In the genomic region with DNA sequence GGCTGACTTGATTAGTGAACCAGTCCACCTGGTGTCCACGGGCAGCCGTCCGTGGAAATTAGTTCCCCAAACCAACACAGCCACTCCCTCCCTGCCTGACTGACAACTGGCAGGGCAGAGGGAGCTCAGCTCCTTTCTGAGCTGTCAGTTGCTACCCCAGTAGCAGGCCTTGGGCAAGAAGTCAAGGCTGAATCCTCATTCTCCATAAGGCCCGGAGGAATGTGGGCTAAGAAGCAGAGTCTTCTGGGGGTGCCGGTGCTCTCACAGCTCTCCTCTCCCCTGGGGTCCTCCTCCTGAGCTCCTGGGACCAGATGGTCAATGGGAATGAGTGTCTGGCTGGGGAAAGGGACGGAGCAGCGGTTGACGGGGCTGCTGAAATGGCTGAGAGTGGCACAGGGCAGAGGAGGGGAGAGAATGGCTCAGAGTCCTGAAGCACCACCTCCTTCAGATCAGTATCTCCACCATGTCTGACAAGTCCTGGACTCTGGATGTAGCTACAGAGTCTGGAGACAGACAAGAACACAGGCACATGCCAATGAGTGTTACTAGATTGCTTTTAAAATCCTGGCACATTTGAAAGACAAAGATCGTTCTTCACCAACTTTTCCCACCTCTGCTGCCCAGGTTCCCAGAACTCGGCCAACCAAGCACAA, we compare ENCODE assay signal across 11 cellular contexts. TPM values are rescaled to one million over a fixed set of nuclear protein-coding genes. Genes with fewer than 3 reads are reported as not detected.
DNase-seq lines count a peak whose midpoint lies in the region; ATAC-seq and TF ChIP-seq lines count a peak whose summit lies in the region.
"Had no signal": no experiment of that assay in that cellular context is flagged by ENCODE, and none has a peak within 500 bp of the region (broad histone marks: within the 10 kb centered on the region; RNA-seq: fewer than 3 reads in every experiment).

No MANE protein-coding gene starts in this region.

- no peaks in the 10 kb centered on the region for H3K27me3 ChIP-seq in NT2/D1 (ENCODE audit: insufficient read depth, insufficient read length)
- no peaks in the 10 kb centered on the region for H3K27me3 ChIP-seq in testis

- no peaks in the 10 kb centered on the region for H3K9me3 Mint-ChIP-seq in mesothelial cell of epicardium
- no peaks in the 10 kb centered on the region for H3K9me3 Mint-ChIP-seq in T-helper 2 cell treated with Interferon-gamma antibody and Interleukin-4, amounts not matched to agents 5 μg/mL and 100 μg/mL, for 36 hours
- H3K9me3 Mint-ChIP-seq: T-helper 1 cell treated with Interleukin-12 subunit alpha and Interleukin-12 subunit beta and Interleukin-4 antibody, amounts not matched to agents 30 μg/mL and 1 μg/mL, for 36 hours had no signal

- peaks cover 46% of the 10 kb centered on the region for H3K36me3 Mint-ChIP-seq in mesothelial cell of epicardium
- H3K36me3 Mint-ChIP-seq in T-helper 2 cell treated with Interferon-gamma antibody and Interleukin-4, amounts not matched to agents 5 μg/mL and 100 μg/mL, for 36 hours (ENCODE audit: low read depth), result no peaks in the 10 kb centered on the region

- H3K36me3 ChIP-seq in NT2/D1 (ENCODE audit: insufficient read depth, insufficient read length, low read length) (peaks cover 95% of the 10 kb centered on the region), testis (ENCODE audit: low read depth, missing control alignments) (no peaks in the 10 kb centered on the region)

- peak overlapping the region; percentile 99 for H3K27ac Mint-ChIP-seq in mesothelial cell of epicardium
- no peak overlapping the region for H3K27ac Mint-ChIP-seq in T-helper 2 cell treated with Interferon-gamma antibody and Interleukin-4, amounts not matched to agents 5 μg/mL and 100 μg/mL, for 36 hours
- H3K27ac Mint-ChIP-seq: T-helper 1 cell treated with Interleukin-12 subunit alpha and Interleukin-12 subunit beta and Interleukin-4 antibody, amounts not matched to agents 30 μg/mL and 1 μg/mL, for 36 hours had no signal

- intact Hi-C loops in testis (cut with DNase I; ENCODE audit: low total_unique reads), result loop anchor here (5.0 kb wide), 1 partner anchor 45 kb away; no protein-coding TSS in a partner anchor

- H3K9me3 ChIP-seq in NT2/D1 (ENCODE audit: insufficient read depth, low read length) (no peaks in the 10 kb centered on the region), testis (no peaks in the 10 kb centered on the region)

- TF ChIP-seq CTCF in coronary artery (IDR thresholded peaks at IDR 0.05) (no peak), mesothelial cell of epicardium (IDR thresholded peaks at IDR 0.05; ENCODE audit: unreplicated experiment) (no peak), testis (IDR thresholded peaks at IDR 0.05) (no peak)

- peak overlapping the region; percentile 36 for H3K4me3 Mint-ChIP-seq in mesothelial cell of epicardium
- H3K4me3 Mint-ChIP-seq in T-helper 2 cell treated with Interferon-gamma antibody and Interleukin-4, amounts not matched to agents 5 μg/mL and 100 μg/mL, for 36 hours, result no peak overlapping the region
- H3K4me3 Mint-ChIP-seq: T-helper 1 cell treated with Interleukin-12 subunit alpha and Interleukin-12 subunit beta and Interleukin-4 antibody, amounts not matched to agents 30 μg/mL and 1 μg/mL, for 36 hours had no signal

- no peak for ATAC-seq in HG02623 (IDR thresholded peaks at IDR 0.05; ENCODE audit: unreplicated experiment)

- DNase-seq in NT2/D1 (ENCODE audit: low read depth, low spot score) (no peak), coronary artery (ENCODE audit: low spot score) (no peak), mesothelial cell of epicardium (ENCODE audit: low spot score in 2 of 2, unreplicated experiment in 2 of 2) (no peak), testis (no peak), middle frontal gyrus (ENCODE audit: extremely low spot score, low spot score) (no peak), NCI-H2227 (lab: John Stamatoyannopoulos, UW; ENCODE audit: unreplicated experiment) (no peak)
- DNase-seq in T-helper 2 cell treated with Interferon-gamma antibody and Interleukin-4, amounts not matched to agents 5 μg/mL and 100 μg/mL, for 36 hours (ENCODE audit: low spot score), result no peak
- DNase-seq: activated T-cell treated with anti-CD3 and anti-CD28 coated beads, Interleukin-2, amount 50 U/mL, for 48 hours; effector CD8-positive, alpha-beta T cell had no signal

- H3K27ac ChIP-seq in coronary artery (peak overlapping the region; percentile 83 to 97), testis (peak overlapping the region; percentile 31 to 57)

- H3K27me3 Mint-ChIP-seq in mesothelial cell of epicardium (ENCODE audit: low read depth), result no peaks in the 10 kb centered on the region
- H3K27me3 Mint-ChIP-seq in T-helper 2 cell treated with Interferon-gamma antibody and Interleukin-4, amounts not matched to agents 5 μg/mL and 100 μg/mL, for 36 hours (ENCODE audit: low read depth), result peaks cover 4% of the 10 kb centered on the region

- H3K4me1 ChIP-seq in NT2/D1 (ENCODE audit: insufficient read depth, insufficient read length) (peaks cover 43% of the 10 kb centered on the region), testis (peaks cover 35% of the 10 kb centered on the region)

- peaks cover 62% of the 10 kb centered on the region for H3K4me1 Mint-ChIP-seq in mesothelial cell of epicardium
- no peaks in the 10 kb centered on the region for H3K4me1 Mint-ChIP-seq in T-helper 2 cell treated with Interferon-gamma antibody and Interleukin-4, amounts not matched to agents 5 μg/mL and 100 μg/mL, for 36 hours (ENCODE audit: low read depth)

- no peak overlapping the region for H3K4me3 ChIP-seq in NT2/D1 (ENCODE audit: insufficient read length, low read depth)
- peak overlapping the region; percentile 32 for H3K4me3 ChIP-seq in coronary artery
- H3K4me3 ChIP-seq in testis, result no peak overlapping the region

- H3K9ac ChIP-seq in NT2/D1 (ENCODE audit: insufficient read length, low read depth), result peak overlapping the region; percentile 66

- no peak for TF ChIP-seq POLR2A in testis (IDR thresholded peaks at IDR 0.05)

- WGBS in testis, 2 donors, result 48 to 63% methylated on average over 9 to 10 of the region's 10 CpGs

RNA-seq across cellular contexts. Expression of gene AMOTL2, which starts 16.9 kb away (rescaled TPM):
- 281 to 297 TPM (median 296 TPM) in 3 replicates for total RNA-seq in mesothelial cell of epicardium
- 10 to 100 TPM; 35.8 to 61.0 TPM for total RNA-seq in testis
- polyA plus RNA-seq in testis (ENCODE audit: insufficient read depth, low read depth, low replicate concordance), result 19.6 TPM
